Comparison of ENCODE assay signal across 17 cellular contexts in the genomic region with DNA sequence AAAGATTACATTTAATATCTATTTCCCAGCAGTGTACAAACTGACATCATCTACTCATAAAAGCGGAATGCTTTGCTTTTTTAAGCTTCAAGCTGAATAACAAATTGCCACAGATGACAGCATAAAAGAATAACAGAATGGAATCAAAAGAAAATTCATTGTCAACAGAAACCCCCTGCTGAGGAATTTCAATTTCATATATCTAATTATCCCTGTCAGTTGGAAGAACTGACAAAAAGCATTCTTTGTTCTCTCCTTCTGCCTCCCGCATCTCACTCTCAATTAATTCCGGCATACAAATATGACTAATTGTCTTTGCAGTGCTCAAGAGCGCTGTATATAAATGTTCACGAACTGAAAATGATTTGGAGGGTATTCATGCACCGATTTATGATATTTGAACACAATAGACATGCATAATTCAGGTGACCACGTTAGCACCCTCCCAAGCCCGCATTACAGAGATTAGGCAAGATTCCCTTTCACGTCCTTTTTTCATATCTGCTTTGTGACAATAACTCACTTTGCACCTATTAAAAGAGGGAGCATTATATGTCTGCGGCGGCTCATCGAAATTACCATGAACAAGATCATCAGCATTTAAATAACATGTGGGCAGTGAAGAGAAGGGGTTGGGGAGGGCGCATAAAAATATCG.
"Had no signal": no experiment of that assay in that cellular context is flagged by ENCODE, and none has a peak within 500 bp of the region (broad histone marks: within the 10 kb centered on the region; RNA-seq: fewer than 3 reads in every experiment).

No MANE protein-coding gene starts in this region.

- H3K4me1 ChIP-seq: foreskin keratinocyte, left lung, pancreas, uterus had no signal

- H3K9me3 ChIP-seq: mucosa of descending colon, pancreas, thyroid gland, uterus had no signal

- H3K27me3 ChIP-seq: foreskin keratinocyte, thyroid gland, uterus had no signal

- ATAC-seq: activated CD8-positive, alpha-beta T cell treated with anti-CD3 and anti-CD28 coated beads, Interleukin-2, amount 10 ng/mL, durations not matched to agents 7 days and 5 days; foreskin keratinocyte; left lung; mucosa of descending colon; naive thymus-derived CD4-positive, alpha-beta T cell; stimulated activated effector memory CD8-positive, alpha-beta T cell treated with anti-CD3 and anti-CD28 coated beads, Interleukin-12 subunit alpha, Interleukin-12 subunit beta, amount 100 ng/mL, for 72 hours had no signal

- H3K36me3 Mint-ChIP-seq: activated naive CD8-positive, alpha-beta T cell treated with anti-CD3 and anti-CD28 coated beads, Interleukin-2, amount 10 ng/mL, durations not matched to agents 7 days and 5 days; stimulated activated effector memory CD8-positive, alpha-beta T cell treated with anti-CD3 and anti-CD28 coated beads, Interleukin-12 subunit alpha, Interleukin-12 subunit beta, amount 100 ng/mL, for 72 hours had no signal

- FAIRE-seq: kidney, pancreas had no signal

- H3K4me3 Mint-ChIP-seq: activated B cell treated with CpG ODN at 0.5 μM for 24 hours; activated CD4-positive, alpha-beta T cell treated with anti-CD3 and anti-CD28 coated beads, Interleukin-2, amount 10 ng/mL, durations not matched to agents 24 days and 14 days; activated CD8-positive, alpha-beta T cell treated with anti-CD3 and anti-CD28 coated beads, Interleukin-2, amount 10 ng/mL, durations not matched to agents 7 days and 5 days; activated naive CD8-positive, alpha-beta T cell treated with anti-CD3 and anti-CD28 coated beads, Interleukin-2, amount 10 ng/mL, durations not matched to agents 7 days and 5 days; naive thymus-derived CD4-positive, alpha-beta T cell; stimulated activated effector memory CD8-positive, alpha-beta T cell treated with anti-CD3 and anti-CD28 coated beads, Interleukin-12 subunit alpha, Interleukin-12 subunit beta, amount 100 ng/mL, for 72 hours had no signal

- H3K27ac Mint-ChIP-seq: activated B cell treated with CpG ODN at 0.5 μM for 24 hours; activated CD4-positive, alpha-beta T cell treated with anti-CD3 and anti-CD28 coated beads, Interleukin-2, amount 10 ng/mL, durations not matched to agents 24 days and 14 days; activated CD8-positive, alpha-beta T cell treated with anti-CD3 and anti-CD28 coated beads, Interleukin-2, amount 10 ng/mL, durations not matched to agents 7 days and 5 days; activated naive CD8-positive, alpha-beta T cell treated with anti-CD3 and anti-CD28 coated beads, Interleukin-2, amount 10 ng/mL, durations not matched to agents 7 days and 5 days; naive thymus-derived CD4-positive, alpha-beta T cell; stimulated activated effector memory CD8-positive, alpha-beta T cell treated with anti-CD3 and anti-CD28 coated beads, Interleukin-12 subunit alpha, Interleukin-12 subunit beta, amount 100 ng/mL, for 72 hours had no signal

- H3K36me3 ChIP-seq: left lung, pancreas, thyroid gland, uterus had no signal

- H3K4me3 ChIP-seq: left lung, mucosa of descending colon, pancreas, thyroid gland, uterus had no signal

- DNase-seq: activated B cell treated with CpG ODN at 0.5 μM for 24 hours; activated CD4-positive, alpha-beta T cell treated with anti-CD3 and anti-CD28 coated beads, Interleukin-2, amount 10 ng/mL, durations not matched to agents 24 days and 14 days; activated CD8-positive, alpha-beta T cell treated with anti-CD3 and anti-CD28 coated beads, Interleukin-2, amount 10 ng/mL, durations not matched to agents 7 days and 5 days; activated naive CD4-positive, alpha-beta T cell; activated naive CD8-positive, alpha-beta T cell treated with anti-CD3 and anti-CD28 coated beads, Interleukin-2, amount 10 ng/mL, durations not matched to agents 7 days and 5 days; effector CD8-positive, alpha-beta T cell; foreskin keratinocyte; glutamatergic neuron; kidney; left lung; mammary epithelial cell; mucosa of descending colon; naive thymus-derived CD4-positive, alpha-beta T cell; pancreas; thyroid gland; uterus had no signal

- H3K4me1 Mint-ChIP-seq: activated B cell treated with CpG ODN at 0.5 μM for 24 hours; activated CD4-positive, alpha-beta T cell treated with anti-CD3 and anti-CD28 coated beads, Interleukin-2, amount 10 ng/mL, durations not matched to agents 24 days and 14 days; activated naive CD8-positive, alpha-beta T cell treated with anti-CD3 and anti-CD28 coated beads, Interleukin-2, amount 10 ng/mL, durations not matched to agents 7 days and 5 days; stimulated activated effector memory CD8-positive, alpha-beta T cell treated with anti-CD3 and anti-CD28 coated beads, Interleukin-12 subunit alpha, Interleukin-12 subunit beta, amount 100 ng/mL, for 72 hours had no signal

- H3K27me3 Mint-ChIP-seq: activated B cell treated with CpG ODN at 0.5 μM for 24 hours; activated CD4-positive, alpha-beta T cell treated with anti-CD3 and anti-CD28 coated beads, Interleukin-2, amount 10 ng/mL, durations not matched to agents 24 days and 14 days had no signal

- H3K27ac ChIP-seq: foreskin keratinocyte, left lung, pancreas, thyroid gland, uterus had no signal

- H3K9me3 Mint-ChIP-seq: activated B cell treated with CpG ODN at 0.5 μM for 24 hours had no signal
